ENCODE assay signal across 8 cellular contexts in the genomic region with DNA sequence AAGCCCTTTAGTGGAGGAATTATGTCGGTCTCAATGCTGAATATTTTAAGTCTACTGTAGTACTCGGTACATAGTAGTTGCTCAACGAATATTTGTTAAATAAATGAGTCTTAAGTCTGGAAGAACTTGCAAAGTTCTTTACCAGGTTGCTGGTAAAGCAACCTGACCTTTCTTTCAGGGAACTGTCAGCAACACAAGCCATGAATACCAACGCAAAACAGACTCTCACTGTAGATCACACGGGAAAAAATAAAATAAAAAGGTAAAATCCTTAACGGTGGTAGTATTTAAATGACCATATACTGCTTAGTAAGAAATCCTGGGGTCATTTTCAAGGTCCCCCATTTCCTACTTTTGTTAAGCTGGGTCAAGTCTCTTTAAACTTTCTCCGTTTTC. TPM values are rescaled to one million over a fixed set of nuclear protein-coding genes. Genes with fewer than 3 reads are reported as not detected.
A peak's percentile ranks its signal among the peaks of the same experiment; 100 is the strongest.
DNase-seq lines count a peak whose midpoint lies in the region; ATAC-seq and TF ChIP-seq lines count a peak whose summit lies in the region.

No MANE protein-coding gene starts in this region.

- peak overlapping the region; percentile 76 for H3K4me3 ChIP-seq in GM12865 (ENCODE audit: low read depth, low read length)

- H3K4me3 Mint-ChIP-seq in activated naive CD8-positive, alpha-beta T cell treated with anti-CD3 and anti-CD28 coated beads, Interleukin-2, amount 10 ng/mL, durations not matched to agents 7 days and 5 days: peak overlapping the region; percentile 88
- H3K4me3 Mint-ChIP-seq in type B pancreatic cell: peak overlapping the region; percentile 97

- H3K4me1 Mint-ChIP-seq in activated naive CD8-positive, alpha-beta T cell treated with anti-CD3 and anti-CD28 coated beads, Interleukin-2, amount 10 ng/mL, durations not matched to agents 7 days and 5 days: peaks cover 11% of the 10 kb centered on the region
- H3K4me1 Mint-ChIP-seq in type B pancreatic cell (ENCODE audit: unreplicated experiment): peaks cover 15% of the 10 kb centered on the region

- ATAC-seq in HG03045 (IDR thresholded peaks at IDR 0.05; ENCODE audit: unreplicated experiment) (peak; percentile 13), left lobe of liver (peak; percentile 41), HG03025 (IDR thresholded peaks at IDR 0.05; ENCODE audit: low FRiP score, unreplicated experiment) (no peak)
- no peak for ATAC-seq in activated naive CD8-positive, alpha-beta T cell treated with anti-CD3 and anti-CD28 coated beads, Interleukin-2, amount 10 ng/mL, durations not matched to agents 7 days and 5 days (ENCODE audit: low read depth)

- POLR2A ChIA-PET in activated naive CD8-positive, alpha-beta T cell treated with anti-CD3 and anti-CD28 coated beads, Interleukin-2, amount 10 ng/mL, durations not matched to agents 7 days and 5 days (lab: Charles Lee): interaction anchor here (0.7 to 1.4 kb wide), 2 partner anchors 103 to 194 kb away, joined by 3 read pairs; no protein-coding TSS in a partner anchor

- peaks cover 12% of the 10 kb centered on the region for H3K27me3 Mint-ChIP-seq in activated naive CD8-positive, alpha-beta T cell treated with anti-CD3 and anti-CD28 coated beads, Interleukin-2, amount 10 ng/mL, durations not matched to agents 7 days and 5 days
- peaks cover 7% of the 10 kb centered on the region for H3K27me3 Mint-ChIP-seq in type B pancreatic cell

- DNase-seq in GM12865 (ENCODE audit: low read depth) (peak; percentile 24), left lobe of liver (ENCODE audit: low spot score) (no peak), type B pancreatic cell (ENCODE audit: extremely low spot score, unreplicated experiment) (no peak), NCI-H226 (no peak), NCI-H345 treated with DMSO at 0.1 percent for 48 hours (lab: John Stamatoyannopoulos, UW; ENCODE audit: unreplicated experiment) (no peak)
- no peak for DNase-seq in activated naive CD8-positive, alpha-beta T cell treated with anti-CD3 and anti-CD28 coated beads, Interleukin-2, amount 10 ng/mL, durations not matched to agents 7 days and 5 days

- H3K9me3 Mint-ChIP-seq in activated naive CD8-positive, alpha-beta T cell treated with anti-CD3 and anti-CD28 coated beads, Interleukin-2, amount 10 ng/mL, durations not matched to agents 7 days and 5 days: peaks cover 2% of the 10 kb centered on the region
- no peaks in the 10 kb centered on the region for H3K9me3 Mint-ChIP-seq in type B pancreatic cell

- TF ChIP-seq CTCF in GM12865 (IDR thresholded peaks at IDR 0.05; ENCODE audit: insufficient read depth, low read depth, low read length, missing control alignments) (no peak), type B pancreatic cell (conservative IDR thresholded peaks at IDR 0.05) (no peak)

- H3K36me3 Mint-ChIP-seq in activated naive CD8-positive, alpha-beta T cell treated with anti-CD3 and anti-CD28 coated beads, Interleukin-2, amount 10 ng/mL, durations not matched to agents 7 days and 5 days: no peaks in the 10 kb centered on the region
- no peaks in the 10 kb centered on the region for H3K36me3 Mint-ChIP-seq in type B pancreatic cell

- H3K27ac Mint-ChIP-seq in activated naive CD8-positive, alpha-beta T cell treated with anti-CD3 and anti-CD28 coated beads, Interleukin-2, amount 10 ng/mL, durations not matched to agents 7 days and 5 days: peak overlapping the region; percentile 94
- peak overlapping the region; percentile 97 for H3K27ac Mint-ChIP-seq in type B pancreatic cell

RNA-seq across cellular contexts. Expression of a gene that starts 0.4 kb away (rescaled TPM):
- total RNA-seq in activated naive CD8-positive, alpha-beta T cell treated with anti-CD3 and anti-CD28 coated beads, Interleukin-2, amount 10 ng/mL, durations not matched to agents 7 days and 5 days: 1 to 10 TPM; 5.8 to 9.4 TPM
- total RNA-seq in left lobe of liver (7.2 TPM), type B pancreatic cell (ENCODE audit: low replicate concordance) (14.5 and 16.5 TPM in 2 replicates)

Comparison
In these comparisons a context has a peak if more than half of its experiments do, and no peak if none do; other contexts are left out.
1. ATAC-seq: peak in HG03045 (single experiment) and left lobe of liver (single experiment); none in activated naive CD8-positive, alpha-beta T cell treated with anti-CD3 and anti-CD28 coated beads, Interleukin-2, amount 10 ng/mL, durations not matched to agents 7 days and 5 days (single experiment) and HG03025 (single experiment).